10 cellular contexts compared by ENCODE assay signal in the genomic region with DNA sequence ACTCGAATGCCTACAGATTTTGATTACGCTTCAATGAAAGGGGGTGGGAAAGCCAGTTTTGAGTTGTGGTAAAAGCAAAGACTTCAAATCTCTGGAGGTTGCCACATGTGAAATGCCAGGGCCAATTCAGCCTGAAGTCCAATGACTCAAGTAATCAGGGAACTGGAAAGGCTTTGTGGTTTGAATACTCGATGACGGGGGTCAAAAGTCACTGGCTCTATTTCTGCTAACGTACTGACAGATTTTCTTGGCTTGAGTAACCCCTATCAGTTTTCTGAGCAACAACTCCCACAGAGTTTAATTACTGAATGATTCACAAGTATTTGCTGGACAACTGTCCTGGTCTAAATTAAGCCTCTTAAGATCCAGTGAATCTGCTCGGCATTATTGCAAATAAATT.
DNase-seq lines count a peak whose midpoint lies in the region; ATAC-seq lines count a peak whose summit lies in the region.
"Had no signal": no experiment of that assay in that cellular context is flagged by ENCODE, and none has a peak within 500 bp of the region (broad histone marks: within the 10 kb centered on the region; RNA-seq: fewer than 3 reads in every experiment).

No MANE protein-coding gene starts in this region.

- in situ Hi-C loops in ACHN (cut with HindIII; ENCODE audit: low pct_ligation_motif_present, low pct_unique_long_range_greater_than_20kb, low sequenced_read_pairs): no loop called here

- no peak for ATAC-seq in HG03442 (IDR thresholded peaks at IDR 0.05; ENCODE audit: unreplicated experiment)
- ATAC-seq in HG03565 (IDR thresholded peaks at IDR 0.05; ENCODE audit: unreplicated experiment): no peak

- DNase-seq in ACHN (peak; percentile 76), HS-27A (ENCODE audit: low read depth) (peak; percentile 74), astrocyte of the hippocampus (ENCODE audit: low read depth, low spot score) (peak; percentile 92), left kidney (ENCODE audit: low read depth, low spot score) (peak; percentile 79), OCI-M1 (lab: John Stamatoyannopoulos, UW) (no peak), hippocampal formation (lab: John Stamatoyannopoulos, UW) (no peak)
- DNase-seq: activated gamma-delta T cell; CD4-positive, CD25-positive, alpha-beta regulatory T cell had no signal

Comparison
In these comparisons a context has a peak if more than half of its experiments do, and no peak if none do; other contexts are left out.
1. DNase-seq: peak in ACHN (single experiment), HS-27A (single experiment), astrocyte of the hippocampus (single experiment) and left kidney (single experiment); none in OCI-M1 (single experiment) and hippocampal formation (0 of 2).